ENCODE assay signal across 29 cellular contexts in the genomic region with DNA sequence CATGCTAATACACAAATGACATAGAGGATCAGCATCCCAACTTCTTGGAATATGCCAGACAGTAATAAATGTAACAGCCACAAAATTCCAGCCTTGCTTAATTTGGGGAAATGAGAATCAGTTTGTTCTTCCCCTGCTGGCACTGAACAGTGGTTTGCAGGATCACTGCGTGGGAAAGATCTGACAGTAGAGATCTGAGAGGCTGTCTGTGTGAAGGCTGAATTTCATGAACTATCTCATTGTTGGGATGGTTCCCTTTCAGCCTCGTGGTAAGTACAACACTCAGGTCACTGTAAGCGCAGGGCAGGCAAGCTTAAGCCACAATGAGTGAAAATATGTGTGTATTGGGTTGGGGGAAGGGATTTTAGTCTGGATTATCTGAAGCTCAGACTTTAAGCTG.
DNase-seq lines count a peak whose midpoint lies in the region; ATAC-seq, FAIRE-seq and TF ChIP-seq lines count a peak whose summit lies in the region.
"Had no signal": no experiment of that assay in that cellular context is flagged by ENCODE, and none has a peak within 500 bp of the region (broad histone marks: within the 10 kb centered on the region; RNA-seq: fewer than 3 reads in every experiment).

No MANE protein-coding gene starts in this region.

- H3K18ac ChIP-seq in H1 (ENCODE audit: extremely low read depth, low read length): no peak overlapping the region

- no peak overlapping the region for H3K4ac ChIP-seq in H1 (replicated peaks; ENCODE audit: insufficient read length, low read depth, low read length)

- in situ Hi-C loops in transverse colon (cut with MboI; ENCODE audit: low pct_ligation_motif_present in 1 of 4, low pct_unique_long_range_greater_than_20kb in 1 of 4, low sequenced_read_pairs in 3 of 4): no loop called here

- TF ChIP-seq EP300 in H1 (IDR thresholded peaks at IDR 0.05; ENCODE audit: borderline replicate concordance in 1 of 2, low read depth in 2 of 2, low read length in 2 of 2) (no peak), transverse colon (IDR thresholded peaks at IDR 0.05; ENCODE audit: low read depth) (no peak)

- H3K4me3 ChIP-seq in H1 (ENCODE audit: extremely low read depth in 1 of 4, insufficient read depth in 2 of 4, low read depth in 3 of 4, low read length in 4 of 4): no peak overlapping the region
- H3K4me3 ChIP-seq in lung: no peak overlapping the region
- no peak overlapping the region for H3K4me3 ChIP-seq in transverse colon
- H3K4me3 ChIP-seq in small intestine (ENCODE audit: low read depth in 1 of 2, low read length in 2 of 2): no peak overlapping the region
- H3K4me3 ChIP-seq: prostate gland, SJCRH30, testis had no signal

- no peaks in the 10 kb centered on the region for H3K23me2 ChIP-seq in H1 (ENCODE audit: low read depth, low read length)

- H4K5ac ChIP-seq in H1 (ENCODE audit: insufficient read length, low read depth, low read length): no peak overlapping the region

- no peak overlapping the region for H4K8ac ChIP-seq in H1 (ENCODE audit: extremely low read depth, insufficient read depth, low read length)

- DNase-seq in AG08395 (ENCODE audit: low spot score) (peak; percentile 10), NCI-H82 (lab: John Stamatoyannopoulos, UW) (peak; percentile 46), H1 (ENCODE audit: low read depth in 1 of 2, low spot score in 2 of 2) (no peak), lung (ENCODE audit: low spot score) (no peak), NCI-H1930 (lab: John Stamatoyannopoulos, UW) (no peak), transverse colon (no peak), small intestine (no peak)
- DNase-seq in CD4-positive, alpha-beta T cell: no peak
- DNase-seq: 8988T; activated B cell treated with CpG ODN at 0.5 μM for 24 hours; activated CD4-positive, alpha-beta T cell treated with anti-CD3 and anti-CD28 coated beads, Interleukin-2, amount 50 U/mL, for 1 hour; activated naive CD4-positive, alpha-beta T cell treated with anti-CD3 and anti-CD28 coated beads, Interleukin-2, amount 50 U/mL, for 16 hours; AML-193; aorta; dermis blood vessel endothelial cell; DMS53; GDM1; kidney glomerular epithelial cell; NCI-H1092 treated with DMSO at 0.1 percent for 48 hours; NCI-H187; NCI-H526; SJCRH30; stimulated activated naive CD8-positive, alpha-beta T cell treated with anti-CD3 and anti-CD28 coated beads, Interleukin-15, Interleukin-2, amounts not matched to agents 100 U/mL and 50 U/mL, for 24 hours; testis had no signal

- H3K9ac ChIP-seq in H1 (replicated peaks in 1 of 4; ENCODE audit: extremely low read depth in 1 of 4, low read depth in 3 of 4, low read length in 3 of 4): no peak overlapping the region

- no peaks in the 10 kb centered on the region for H3K36me3 Mint-ChIP-seq in CD4-positive, alpha-beta T cell (ENCODE audit: low read depth)

- H2BK12ac ChIP-seq in H1 (ENCODE audit: low read depth, low read length): no peak overlapping the region

- TF ChIP-seq RAD21 in H1 (IDR thresholded peaks at IDR 0.05 in 1 of 2, conservative IDR thresholded peaks at IDR 0.05 in 1 of 2; ENCODE audit: low read depth in 2 of 2, low read length in 2 of 2): no peak

- H3K27ac ChIP-seq in H1 (ENCODE audit: low read depth, low read length) (no peak overlapping the region), lung (ENCODE audit: low read depth in 1 of 2, low read length in 1 of 2) (no peak overlapping the region), transverse colon (no peak overlapping the region), small intestine (ENCODE audit: low read depth in 1 of 2, low read length in 1 of 2) (peak overlapping the region in 1 of 2 donors; percentile 14)
- no peak overlapping the region for H3K27ac ChIP-seq in CD4-positive, alpha-beta T cell (ENCODE audit: low read depth, low read length)
- H3K27ac ChIP-seq: prostate gland, SJCRH30, testis had no signal

- H3K79me1 ChIP-seq in H1 (ENCODE audit: low read depth, low read length): no peaks in the 10 kb centered on the region

- H4K91ac ChIP-seq in H1 (replicated peaks; ENCODE audit: insufficient read length, low read length): no peak overlapping the region

- H3K4me2 ChIP-seq in H1 (ENCODE audit: insufficient read depth in 1 of 2, low read depth in 2 of 2, low read length in 2 of 2): no peak overlapping the region

- no peaks in the 10 kb centered on the region for H3K4me1 Mint-ChIP-seq in CD4-positive, alpha-beta T cell (ENCODE audit: low read depth)
- H3K4me1 Mint-ChIP-seq: activated B cell treated with CpG ODN at 0.5 μM for 24 hours; central memory CD8-positive, alpha-beta T cell had no signal

- peak; percentile 34 for ATAC-seq in lung (ENCODE audit: insufficient read depth, low FRiP score)
- no peak for ATAC-seq in CD4-positive, alpha-beta T cell (ENCODE audit: poor library complexity)
- ATAC-seq: HCT116; stimulated activated naive CD8-positive, alpha-beta T cell treated with anti-CD3 and anti-CD28 coated beads, Interleukin-15, Interleukin-2, amounts not matched to agents 100 U/mL and 50 U/mL, for 24 hours had no signal

- no peaks in the 10 kb centered on the region for H3K79me2 ChIP-seq in H1 (ENCODE audit: control insufficient read depth in 1 of 2, insufficient read depth in 2 of 2, low read length in 2 of 2)

- H3K27me3 ChIP-seq in H1 (replicated peaks in 1 of 4; ENCODE audit: control insufficient read depth in 3 of 4, extremely low read depth in 1 of 4, insufficient read depth in 3 of 4, low read length in 3 of 4) (no peaks in the 10 kb centered on the region), lung (ENCODE audit: control insufficient read depth, insufficient read depth) (no peaks in the 10 kb centered on the region), transverse colon (no peaks in the 10 kb centered on the region), small intestine (ENCODE audit: control insufficient read depth in 2 of 2, insufficient read depth in 2 of 2, low read length in 2 of 2) (no peaks in the 10 kb centered on the region)
- H3K27me3 ChIP-seq in CD4-positive, alpha-beta T cell (ENCODE audit: control insufficient read depth, insufficient read depth, low read length): no peaks in the 10 kb centered on the region
- H3K27me3 ChIP-seq: SJCRH30, testis had no signal

- H2BK15ac ChIP-seq in H1 (ENCODE audit: low read length): no peak overlapping the region

- H3K4me3 Mint-ChIP-seq in CD4-positive, alpha-beta T cell: no peak overlapping the region
- H3K4me3 Mint-ChIP-seq: activated B cell treated with CpG ODN at 0.5 μM for 24 hours; activated T-helper 1 cell treated with anti-CD3 and anti-CD28 coated beads, Interleukin-12 subunit alpha, Interleukin-12 subunit beta, Interleukin-2, Interleukin-4 antibody, amounts not matched to agents 30 ng/mL and 10 ng/mL and 1 ng/mL, durations not matched to agents 14 hours and 24 hours and 36 hours; central memory CD8-positive, alpha-beta T cell had no signal

- no peak overlapping the region for H3K27ac Mint-ChIP-seq in CD4-positive, alpha-beta T cell
- H3K27ac Mint-ChIP-seq: activated B cell treated with CpG ODN at 0.5 μM for 24 hours; activated T-helper 1 cell treated with anti-CD3 and anti-CD28 coated beads, Interleukin-12 subunit alpha, Interleukin-12 subunit beta, Interleukin-2, Interleukin-4 antibody, amounts not matched to agents 30 ng/mL and 10 ng/mL and 1 ng/mL, durations not matched to agents 14 hours and 24 hours and 36 hours had no signal

- CTCF ChIA-PET in H1 (lab: Charles Lee; ENCODE audit: partially characterized antibody): interaction anchor here (1.4 kb wide), 1 partner anchor 394 kb away, joined by 4 read pairs; no protein-coding TSS in a partner anchor
- CTCF ChIA-PET in CD4-positive, alpha-beta T cell (lab: Charles Lee): no interaction called here

- H3K9me3 ChIP-seq in H1 (ENCODE audit: insufficient read depth in 2 of 2, low read depth in 1 of 2, low read length in 1 of 2): no peaks in the 10 kb centered on the region
- peaks cover 0 to 11% of the 10 kb centered on the region in 2 donors for H3K9me3 ChIP-seq in lung (ENCODE audit: control insufficient read depth in 2 of 2, insufficient read depth in 1 of 2, low read length in 1 of 2)
- H3K9me3 ChIP-seq in transverse colon: peaks cover 4 to 8% of the 10 kb centered on the region in 2 donors
- H3K9me3 ChIP-seq in small intestine (ENCODE audit: control insufficient read depth, low read depth): no peaks in the 10 kb centered on the region
- H3K9me3 ChIP-seq in CD4-positive, alpha-beta T cell (ENCODE audit: control insufficient read depth, low read length): peaks cover 7% of the 10 kb centered on the region
- H3K9me3 ChIP-seq: prostate gland, SJCRH30, testis had no signal

- intact Hi-C loops in transverse colon (cut with DNase I; ENCODE audit: low total_unique reads): no loop called here
- intact Hi-C loops in CD4-positive, alpha-beta T cell (cut with DNase I, micrococcal nuclease): no loop called here

- peaks cover 10% of the 10 kb centered on the region for H3K9me3 Mint-ChIP-seq in CD4-positive, alpha-beta T cell

- H2BK120ac ChIP-seq in H1 (replicated peaks; ENCODE audit: low read depth, low read length): no peak overlapping the region

- FAIRE-seq in H1 (lab: Jason Lieb, UNC): no peak
- no peak for FAIRE-seq in small intestine (lab: Jason Lieb, UNC)
- FAIRE-seq: RCC 7860 had no signal

- no peak overlapping the region for H3K23ac ChIP-seq in H1 (ENCODE audit: insufficient read length)

- no peaks in the 10 kb centered on the region for H3K27me3 Mint-ChIP-seq in CD4-positive, alpha-beta T cell
- H3K27me3 Mint-ChIP-seq: central memory CD8-positive, alpha-beta T cell had no signal

- WGBS in H1 (ENCODE audit: extremely low coverage in 1 of 2, insufficient coverage in 1 of 2, insufficient read length in 1 of 2, insufficient replicate concordance in 2 of 2, low coverage in 1 of 2, low lambda C conversion rate in 2 of 2, missing lambda C conversion rate in 1 of 2), 2 experiments: 88% methylated on average over 3 of the region's 3 CpGs; no CpG with 5 or more reads in 1 of the 2 experiments
- 65 to 70% methylated on average over 3 of the region's 3 CpGs for WGBS in lung, 2 donors
- 50% methylated on average over 3 of the region's 3 CpGs; no CpG with 5 or more reads in 1 of the 2 donors for WGBS in transverse colon (ENCODE audit: low coverage in 1 of 2), 2 donors
- WGBS in small intestine, 3 donors: 58 to 74% (median 71%) methylated on average over 3 of the region's 3 CpGs

- H2BK5ac ChIP-seq in H1 (ENCODE audit: low read depth, low read length): no peak overlapping the region

- no peak overlapping the region for H3K56ac ChIP-seq in H1 (replicated peaks; ENCODE audit: insufficient read length, low read depth, low read length)

- H3K36me3 ChIP-seq in H1 (ENCODE audit: control insufficient read depth in 2 of 4, insufficient read depth in 4 of 4, low read length in 3 of 4): no peaks in the 10 kb centered on the region
- H3K36me3 ChIP-seq in lung (ENCODE audit: control insufficient read depth in 2 of 2, insufficient read depth in 2 of 2, low read length in 2 of 2): no peaks in the 10 kb centered on the region
- H3K36me3 ChIP-seq in transverse colon: no peaks in the 10 kb centered on the region
- H3K36me3 ChIP-seq in small intestine (ENCODE audit: control insufficient read depth in 2 of 2, insufficient read depth in 2 of 2, low read length in 2 of 2): no peaks in the 10 kb centered on the region
- H3K36me3 ChIP-seq: prostate gland, SJCRH30 had no signal

- no peak overlapping the region for H2AK5ac ChIP-seq in H1 (ENCODE audit: low read depth, low read length)

- H2AFZ ChIP-seq in H1 (ENCODE audit: low read length): 0 out of 2 replicates have a peak overlapping the region, but pooled peaks have one; percentile 57

- H4K20me1 ChIP-seq in H1 (replicated peaks in 1 of 2; ENCODE audit: control insufficient read depth in 1 of 2, insufficient read depth in 2 of 2, low read length in 2 of 2): no peaks in the 10 kb centered on the region

- H3K4me1 ChIP-seq in H1 (replicated peaks in 1 of 4; ENCODE audit: control insufficient read depth in 3 of 4, insufficient read depth in 4 of 4, low read length in 3 of 4) (no peaks in the 10 kb centered on the region), lung (ENCODE audit: control insufficient read depth in 2 of 2, insufficient read depth in 2 of 2, low read length in 2 of 2) (no peaks in the 10 kb centered on the region), transverse colon (no peaks in the 10 kb centered on the region), small intestine (ENCODE audit: control insufficient read depth in 2 of 2, insufficient read depth in 1 of 2, low read depth in 1 of 2, low read length in 1 of 2) (no peaks in the 10 kb centered on the region)
- H3K4me1 ChIP-seq: prostate gland, SJCRH30, testis had no signal

- POLR2A ChIA-PET in H1 (lab: Charles Lee; ENCODE audit: partially characterized antibody): no interaction called here
- POLR2A ChIA-PET in CD4-positive, alpha-beta T cell (lab: Charles Lee): no interaction called here

- H3K14ac ChIP-seq in H1 (ENCODE audit: insufficient read length): no peak overlapping the region

- no peak overlapping the region for H2BK20ac ChIP-seq in H1 (ENCODE audit: low read length)

- TF ChIP-seq POLR2A in H1 (IDR thresholded peaks at IDR 0.05; ENCODE audit: control extremely low read depth in 1 of 2, low read depth in 2 of 2, low read length in 2 of 2): no peak
- TF ChIP-seq POLR2A in transverse colon (IDR thresholded peaks at IDR 0.05): no peak

- no peak for TF ChIP-seq CTCF in H1 (IDR thresholded peaks at IDR 0.05; ENCODE audit: control extremely low read depth in 1 of 3, insufficient read depth in 1 of 3, low read depth in 1 of 3, low read length in 3 of 3)
- TF ChIP-seq CTCF in lung (IDR thresholded peaks at IDR 0.05; ENCODE audit: control extremely low read depth, extremely low read depth): no peak
- TF ChIP-seq CTCF in transverse colon (IDR thresholded peaks at IDR 0.05): no peak
- no peak for TF ChIP-seq CTCF in CD4-positive, alpha-beta T cell (IDR thresholded peaks at IDR 0.05)

Comparison
In these comparisons a context has a peak if more than half of its experiments do, and no peak if none do; other contexts are left out.
1. DNase-seq: peak in AG08395 (single experiment) and NCI-H82 (single experiment); none in H1 (0 of 2), lung (single experiment), NCI-H1930 (0 of 2), transverse colon (single experiment), small intestine (single experiment) and CD4-positive, alpha-beta T cell (0 of 10).